ENCODE assay signal across 16 cellular contexts in genomic region chr1:94316836-94317789, GRCh38.
DNase-seq lines count a peak whose midpoint lies in the region; ATAC-seq and TF ChIP-seq lines count a peak whose summit lies in the region.
"Had no signal": no experiment of that assay in that cellular context is flagged by ENCODE, and none has a peak within 500 bp of the region (broad histone marks: within the 10 kb centered on the region; RNA-seq: fewer than 3 reads in every experiment).

No MANE protein-coding gene starts in this region.

- H3K27ac ChIP-seq in epithelial cell of prostate (peak overlapping the region; percentile 46), liver (ENCODE audit: low read depth in 1 of 2, low read length in 2 of 2) (peak overlapping the region; percentile 46 to 81), SK-N-SH (ENCODE audit: low read depth in 2 of 2, low read length in 1 of 2) (no peak overlapping the region)
- H3K27ac ChIP-seq: uterus had no signal

- H4K20me1 ChIP-seq in SK-N-SH (ENCODE audit: insufficient read depth), result no peaks in the 10 kb centered on the region

- POLR2A ChIA-PET in SK-N-SH (lab: Yijun Ruan, JAX) (no interaction called here), GM10248 (lab: Yijun Ruan, JAX) (no interaction called here)

- H3K4me1 Mint-ChIP-seq in Calu3 (ENCODE audit: low read depth, unreplicated experiment), result peaks cover 45% of the 10 kb centered on the region
- no peaks in the 10 kb centered on the region for H3K4me1 Mint-ChIP-seq in stimulated activated naive CD8-positive, alpha-beta T cell treated with anti-CD3 and anti-CD28 coated beads, Interleukin-15, amount 100 ng/mL, for 72 hours
- H3K4me1 Mint-ChIP-seq: activated B cell treated with CpG ODN at 0.5 μM for 24 hours; activated naive CD4-positive, alpha-beta T cell treated with anti-CD3 and anti-CD28 coated beads, Interleukin-2, amount 10 ng/mL, durations not matched to agents 7 days and 5 days had no signal

- TF ChIP-seq CTCF in Calu3 (IDR thresholded peaks at IDR 0.05; ENCODE audit: unreplicated experiment) (no peak), liver (IDR thresholded peaks at IDR 0.05; ENCODE audit: low read depth, low read length, missing input control) (no peak), SK-N-SH (IDR thresholded peaks at IDR 0.05) (no peak), GM10248 (IDR thresholded peaks at IDR 0.05; ENCODE audit: control extremely low read depth, extremely low read depth, low read depth, missing control alignments) (no peak)

- H3K36me3 ChIP-seq in liver (ENCODE audit: control insufficient read depth in 4 of 4, insufficient read depth in 3 of 4, low read depth in 1 of 4, low read length in 3 of 4) (no peaks in the 10 kb centered on the region), SK-N-SH (replicated peaks in 1 of 2; ENCODE audit: control insufficient read depth in 1 of 2, insufficient read depth in 2 of 2, low read length in 1 of 2) (no peaks in the 10 kb centered on the region)
- H3K36me3 ChIP-seq: uterus had no signal

- H3K9me3 Mint-ChIP-seq in Calu3 (ENCODE audit: low read depth, unreplicated experiment), result no peaks in the 10 kb centered on the region
- H3K9me3 Mint-ChIP-seq in stimulated activated naive CD8-positive, alpha-beta T cell treated with anti-CD3 and anti-CD28 coated beads, Interleukin-15, amount 100 ng/mL, for 72 hours, result no peaks in the 10 kb centered on the region
- H3K9me3 Mint-ChIP-seq: activated B cell treated with CpG ODN at 0.5 μM for 24 hours; activated naive CD4-positive, alpha-beta T cell treated with anti-CD3 and anti-CD28 coated beads, Interleukin-2, amount 10 ng/mL, durations not matched to agents 7 days and 5 days had no signal

- no peak overlapping the region for H3K4me2 ChIP-seq in SK-N-SH

- no peaks in the 10 kb centered on the region for H3K79me2 ChIP-seq in SK-N-SH (ENCODE audit: insufficient read depth)

- BruUV-seq in Calu3 (replicated peaks; lab: Mats Ljungman, UMichigan), result no TSS peak

- H3K4me3 ChIP-seq in liver (ENCODE audit: low read depth in 1 of 3, low read length in 3 of 3) (no peak overlapping the region), SK-N-SH (ENCODE audit: low read depth in 2 of 2, low read length in 1 of 2) (no peak overlapping the region)
- H3K4me3 ChIP-seq: K562, uterus had no signal

- H3K9me3 ChIP-seq in liver (ENCODE audit: control insufficient read depth in 4 of 4, low read length in 3 of 4) (no peaks in the 10 kb centered on the region), SK-N-SH (no peaks in the 10 kb centered on the region)
- H3K9me3 ChIP-seq: uterus had no signal

- intact Hi-C loops in Calu3 (cut with micrococcal nuclease; ENCODE audit: unreplicated experiment), result loop anchor here (2.0 kb wide), 1 partner anchor 68 kb away; no protein-coding TSS in a partner anchor

- TF ChIP-seq RAD21 in liver (IDR thresholded peaks at IDR 0.05) (peak in 1 of 2 donors; percentile 25), SK-N-SH (IDR thresholded peaks at IDR 0.05; ENCODE audit: low read length) (no peak)

- H3K4me1 ChIP-seq in liver (ENCODE audit: control insufficient read depth in 4 of 4, insufficient read depth in 4 of 4, low read length in 3 of 4) (peaks cover 4 to 30% (median 22%) of the 10 kb centered on the region in 4 donors), SK-N-SH (ENCODE audit: control insufficient read depth in 1 of 2, insufficient read depth in 2 of 2, low read depth in 1 of 2, low read length in 1 of 2) (peaks cover 7 to 13% of the 10 kb centered on the region in 2 experiments; a peak in 3 of 4 replicates)
- H3K4me1 ChIP-seq: uterus had no signal

- H3K27me3 Mint-ChIP-seq in Calu3 (ENCODE audit: unreplicated experiment), result no peaks in the 10 kb centered on the region
- no peaks in the 10 kb centered on the region for H3K27me3 Mint-ChIP-seq in stimulated activated naive CD8-positive, alpha-beta T cell treated with anti-CD3 and anti-CD28 coated beads, Interleukin-15, amount 100 ng/mL, for 72 hours
- H3K27me3 Mint-ChIP-seq: activated naive CD4-positive, alpha-beta T cell treated with anti-CD3 and anti-CD28 coated beads, Interleukin-2, amount 10 ng/mL, durations not matched to agents 7 days and 5 days had no signal

- H3F3A ChIP-seq in SK-N-SH (replicated peaks; ENCODE audit: insufficient read depth), result no peaks in the 10 kb centered on the region

- no peak for TF ChIP-seq EP300 in SK-N-SH (IDR thresholded peaks at IDR 0.05; ENCODE audit: borderline replicate concordance in 1 of 2, low read depth in 1 of 2, low read length in 1 of 2)

- H3K9ac ChIP-seq in liver (ENCODE audit: low read depth in 1 of 2, low read length in 2 of 2), result no peak overlapping the region
- no peak overlapping the region for H3K9ac ChIP-seq in SK-N-SH

- DNase-seq in Calu3, result peak; percentile 61
- DNase-seq in NCI-H226, result peak; percentile 49
- DNase-seq in epithelial cell of prostate (ENCODE audit: low read depth, low spot score), result no peak
- DNase-seq in SK-N-SH, result no peak
- no peak for DNase-seq in stimulated activated naive CD8-positive, alpha-beta T cell treated with anti-CD3 and anti-CD28 coated beads, Interleukin-15, amount 100 ng/mL, for 72 hours
- no peak for DNase-seq in GM10248 (ENCODE audit: extremely low spot score)
- DNase-seq: activated B cell treated with CpG ODN at 0.5 μM for 24 hours; activated naive CD4-positive, alpha-beta T cell treated with anti-CD3 and anti-CD28 coated beads, Interleukin-2, amount 10 ng/mL, durations not matched to agents 7 days and 5 days; NCI-H1694; NCI-H510A; OCI-M1; stimulated activated naive CD8-positive, alpha-beta T cell treated with anti-CD3 and anti-CD28 coated beads, Interleukin-15, Interleukin-2, amounts not matched to agents 100 U/mL and 50 U/mL, for 24 hours; uterus had no signal

- ATAC-seq in stimulated activated naive CD8-positive, alpha-beta T cell treated with anti-CD3 and anti-CD28 coated beads, Interleukin-15, amount 100 ng/mL, for 72 hours, result no peak
- ATAC-seq in HG02884 (IDR thresholded peaks at IDR 0.05; ENCODE audit: unreplicated experiment), result no peak
- ATAC-seq: K562; stimulated activated naive CD8-positive, alpha-beta T cell treated with anti-CD3 and anti-CD28 coated beads, Interleukin-15, Interleukin-2, amounts not matched to agents 100 U/mL and 50 U/mL, for 24 hours had no signal

- CTCF ChIA-PET in Calu3 (lab: Charles Lee) (interaction anchor here (0.5 to 1.4 kb wide), 5 partner anchors 17 to 256 kb away, joined by 3 to 4 read pairs (median 3); no protein-coding TSS in a partner anchor), SK-N-SH (lab: Yijun Ruan, JAX) (interaction anchor here (0.7 to 4.0 kb wide), 5 partner anchors 13 to 565 kb away, joined by 3 to 27 read pairs (median 4); no protein-coding TSS in a partner anchor), GM10248 (lab: Yijun Ruan, JAX) (interaction anchor here (1.0 to 2.4 kb wide), 6 partner anchors 14 to 277 kb away, joined by 3 to 8 read pairs (median 4); no protein-coding TSS in a partner anchor)

- H3K36me3 Mint-ChIP-seq in Calu3 (ENCODE audit: insufficient read depth, unreplicated experiment), result peaks cover 10% of the 10 kb centered on the region
- H3K36me3 Mint-ChIP-seq: activated naive CD4-positive, alpha-beta T cell treated with anti-CD3 and anti-CD28 coated beads, Interleukin-2, amount 10 ng/mL, durations not matched to agents 7 days and 5 days had no signal

- H3K4me3 Mint-ChIP-seq in Calu3 (ENCODE audit: low read depth, unreplicated experiment), result peak overlapping the region; percentile 20
- no peak overlapping the region for H3K4me3 Mint-ChIP-seq in stimulated activated naive CD8-positive, alpha-beta T cell treated with anti-CD3 and anti-CD28 coated beads, Interleukin-15, amount 100 ng/mL, for 72 hours
- H3K4me3 Mint-ChIP-seq: activated B cell treated with CpG ODN at 0.5 μM for 24 hours; activated naive CD4-positive, alpha-beta T cell treated with anti-CD3 and anti-CD28 coated beads, Interleukin-2, amount 10 ng/mL, durations not matched to agents 7 days and 5 days had no signal

- no peak overlapping the region for H2AFZ ChIP-seq in SK-N-SH (ENCODE audit: low read depth)

- H3K9me2 ChIP-seq in SK-N-SH, result no peaks in the 10 kb centered on the region

- H3K27me3 ChIP-seq in liver (ENCODE audit: control insufficient read depth in 4 of 4, insufficient read depth in 4 of 4, low read length in 3 of 4), result no peaks in the 10 kb centered on the region
- no peaks in the 10 kb centered on the region for H3K27me3 ChIP-seq in SK-N-SH (ENCODE audit: insufficient read depth)
- H3K27me3 ChIP-seq: uterus had no signal

- H3K27ac Mint-ChIP-seq in Calu3 (ENCODE audit: unreplicated experiment), result peak overlapping the region; percentile 60
- H3K27ac Mint-ChIP-seq in stimulated activated naive CD8-positive, alpha-beta T cell treated with anti-CD3 and anti-CD28 coated beads, Interleukin-15, amount 100 ng/mL, for 72 hours, result no peak overlapping the region
- H3K27ac Mint-ChIP-seq: activated B cell treated with CpG ODN at 0.5 μM for 24 hours; activated naive CD4-positive, alpha-beta T cell treated with anti-CD3 and anti-CD28 coated beads, Interleukin-2, amount 10 ng/mL, durations not matched to agents 7 days and 5 days had no signal

- 64% methylated on average over 8 of the region's 8 CpGs for WGBS in liver
- WGBS in SK-N-SH (ENCODE audit: low lambda C conversion rate), result 79% methylated on average over 8 of the region's 8 CpGs

TF ChIP-seq in liver, 16 proteins besides CTCF, POLR2A, EP300 and RAD21 (continues in another document):
- peak; percentile 12 for TF ChIP-seq SP1 (IDR thresholded peaks at IDR 0.05)
- TF ChIP-seq FOXA2 (IDR thresholded peaks at IDR 0.05), result no peak
- peak in 1 of 2 donors; percentile 38 for TF ChIP-seq JUND (IDR thresholded peaks at IDR 0.05)

TF ChIP-seq in SK-N-SH, 30 proteins besides CTCF, POLR2A, EP300 and RAD21 (continues in another document):
- TF ChIP-seq ELF1 (IDR thresholded peaks at IDR 0.05) (no peak), CHD2 (IDR thresholded peaks at IDR 0.05; ENCODE audit: low read length, partially characterized antibody) (no peak), JUND (IDR thresholded peaks at IDR 0.05) (no peak), TEAD4 (IDR thresholded peaks at IDR 0.05; ENCODE audit: borderline replicate concordance, insufficient read depth) (no peak), RFX5 (IDR thresholded peaks at IDR 0.05; ENCODE audit: low read length) (no peak), PBX3 (IDR thresholded peaks at IDR 0.05) (no peak), MEF2A (IDR thresholded peaks at IDR 0.05; ENCODE audit: borderline replicate concordance, low read depth) (no peak)

Comparison
In these comparisons a context has a peak if more than half of its experiments do, and no peak if none do; other contexts are left out.
1. DNase-seq: peak in Calu3 (single experiment) and NCI-H226 (single experiment); none in epithelial cell of prostate (single experiment), SK-N-SH (single experiment), stimulated activated naive CD8-positive, alpha-beta T cell treated with anti-CD3 and anti-CD28 coated beads, Interleukin-15, amount 100 ng/mL, for 72 hours (0 of 2) and GM10248 (single experiment).
2. H3K27ac ChIP-seq: peak in epithelial cell of prostate (single experiment) and liver (2 of 2); none in SK-N-SH (0 of 2).